1 cellular context compared by ENCODE assay signal in the genomic region with DNA sequence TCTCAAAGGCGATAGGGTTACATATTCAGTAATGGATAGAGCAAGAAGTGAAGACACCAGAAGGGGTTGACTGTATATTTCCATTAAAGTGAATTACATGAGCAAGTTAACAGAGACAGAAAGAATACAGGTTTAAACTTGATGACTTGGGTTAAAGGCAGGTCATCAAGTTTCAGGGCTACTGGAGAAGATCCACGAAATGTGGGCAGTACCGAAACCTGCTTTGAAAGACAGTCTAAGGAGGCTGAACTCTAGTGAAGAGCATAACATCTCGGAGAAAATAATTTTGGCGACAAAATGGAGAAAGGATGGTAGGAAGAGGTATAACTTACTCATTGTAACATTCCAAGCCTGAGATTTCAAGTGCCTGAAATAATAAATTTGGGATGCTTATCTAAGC.
TF ChIP-seq lines count a peak whose summit lies in the region.

No MANE protein-coding gene starts in this region.

TF ChIP-seq in GM23338, 12 proteins besides CTCF, POLR2A, EP300 and RAD21 (continued from another document):
- TF ChIP-seq, protein P1, sequence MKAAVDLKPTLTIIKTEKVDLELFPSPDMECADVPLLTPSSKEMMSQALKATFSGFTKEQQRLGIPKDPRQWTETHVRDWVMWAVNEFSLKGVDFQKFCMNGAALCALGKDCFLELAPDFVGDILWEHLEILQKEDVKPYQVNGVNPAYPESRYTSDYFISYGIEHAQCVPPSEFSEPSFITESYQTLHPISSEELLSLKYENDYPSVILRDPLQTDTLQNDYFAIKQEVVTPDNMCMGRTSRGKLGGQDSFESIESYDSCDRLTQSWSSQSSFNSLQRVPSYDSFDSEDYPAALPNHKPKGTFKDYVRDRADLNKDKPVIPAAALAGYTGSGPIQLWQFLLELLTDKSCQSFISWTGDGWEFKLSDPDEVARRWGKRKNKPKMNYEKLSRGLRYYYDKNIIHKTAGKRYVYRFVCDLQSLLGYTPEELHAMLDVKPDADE (IDR thresholded peaks at IDR 0.05), result no peak
- TF ChIP-seq EZH2 (IDR thresholded peaks at IDR 0.05; ENCODE audit: low read depth, unreplicated experiment) (no peak), ZNF331 (CRISPR knock-in tag; IDR thresholded peaks at IDR 0.05; ENCODE audit: low read depth) (no peak), POLR2AphosphoS5 (IDR thresholded peaks at IDR 0.05; ENCODE audit: low read depth) (no peak), ZNF114 (CRISPR knock-in tag; IDR thresholded peaks at IDR 0.05) (no peak), NANOG (IDR thresholded peaks at IDR 0.05; ENCODE audit: borderline replicate concordance) (no peak), JUNB (IDR thresholded peaks at IDR 0.05; ENCODE audit: unreplicated experiment) (no peak)
- TF ChIP-seq, protein P2, sequence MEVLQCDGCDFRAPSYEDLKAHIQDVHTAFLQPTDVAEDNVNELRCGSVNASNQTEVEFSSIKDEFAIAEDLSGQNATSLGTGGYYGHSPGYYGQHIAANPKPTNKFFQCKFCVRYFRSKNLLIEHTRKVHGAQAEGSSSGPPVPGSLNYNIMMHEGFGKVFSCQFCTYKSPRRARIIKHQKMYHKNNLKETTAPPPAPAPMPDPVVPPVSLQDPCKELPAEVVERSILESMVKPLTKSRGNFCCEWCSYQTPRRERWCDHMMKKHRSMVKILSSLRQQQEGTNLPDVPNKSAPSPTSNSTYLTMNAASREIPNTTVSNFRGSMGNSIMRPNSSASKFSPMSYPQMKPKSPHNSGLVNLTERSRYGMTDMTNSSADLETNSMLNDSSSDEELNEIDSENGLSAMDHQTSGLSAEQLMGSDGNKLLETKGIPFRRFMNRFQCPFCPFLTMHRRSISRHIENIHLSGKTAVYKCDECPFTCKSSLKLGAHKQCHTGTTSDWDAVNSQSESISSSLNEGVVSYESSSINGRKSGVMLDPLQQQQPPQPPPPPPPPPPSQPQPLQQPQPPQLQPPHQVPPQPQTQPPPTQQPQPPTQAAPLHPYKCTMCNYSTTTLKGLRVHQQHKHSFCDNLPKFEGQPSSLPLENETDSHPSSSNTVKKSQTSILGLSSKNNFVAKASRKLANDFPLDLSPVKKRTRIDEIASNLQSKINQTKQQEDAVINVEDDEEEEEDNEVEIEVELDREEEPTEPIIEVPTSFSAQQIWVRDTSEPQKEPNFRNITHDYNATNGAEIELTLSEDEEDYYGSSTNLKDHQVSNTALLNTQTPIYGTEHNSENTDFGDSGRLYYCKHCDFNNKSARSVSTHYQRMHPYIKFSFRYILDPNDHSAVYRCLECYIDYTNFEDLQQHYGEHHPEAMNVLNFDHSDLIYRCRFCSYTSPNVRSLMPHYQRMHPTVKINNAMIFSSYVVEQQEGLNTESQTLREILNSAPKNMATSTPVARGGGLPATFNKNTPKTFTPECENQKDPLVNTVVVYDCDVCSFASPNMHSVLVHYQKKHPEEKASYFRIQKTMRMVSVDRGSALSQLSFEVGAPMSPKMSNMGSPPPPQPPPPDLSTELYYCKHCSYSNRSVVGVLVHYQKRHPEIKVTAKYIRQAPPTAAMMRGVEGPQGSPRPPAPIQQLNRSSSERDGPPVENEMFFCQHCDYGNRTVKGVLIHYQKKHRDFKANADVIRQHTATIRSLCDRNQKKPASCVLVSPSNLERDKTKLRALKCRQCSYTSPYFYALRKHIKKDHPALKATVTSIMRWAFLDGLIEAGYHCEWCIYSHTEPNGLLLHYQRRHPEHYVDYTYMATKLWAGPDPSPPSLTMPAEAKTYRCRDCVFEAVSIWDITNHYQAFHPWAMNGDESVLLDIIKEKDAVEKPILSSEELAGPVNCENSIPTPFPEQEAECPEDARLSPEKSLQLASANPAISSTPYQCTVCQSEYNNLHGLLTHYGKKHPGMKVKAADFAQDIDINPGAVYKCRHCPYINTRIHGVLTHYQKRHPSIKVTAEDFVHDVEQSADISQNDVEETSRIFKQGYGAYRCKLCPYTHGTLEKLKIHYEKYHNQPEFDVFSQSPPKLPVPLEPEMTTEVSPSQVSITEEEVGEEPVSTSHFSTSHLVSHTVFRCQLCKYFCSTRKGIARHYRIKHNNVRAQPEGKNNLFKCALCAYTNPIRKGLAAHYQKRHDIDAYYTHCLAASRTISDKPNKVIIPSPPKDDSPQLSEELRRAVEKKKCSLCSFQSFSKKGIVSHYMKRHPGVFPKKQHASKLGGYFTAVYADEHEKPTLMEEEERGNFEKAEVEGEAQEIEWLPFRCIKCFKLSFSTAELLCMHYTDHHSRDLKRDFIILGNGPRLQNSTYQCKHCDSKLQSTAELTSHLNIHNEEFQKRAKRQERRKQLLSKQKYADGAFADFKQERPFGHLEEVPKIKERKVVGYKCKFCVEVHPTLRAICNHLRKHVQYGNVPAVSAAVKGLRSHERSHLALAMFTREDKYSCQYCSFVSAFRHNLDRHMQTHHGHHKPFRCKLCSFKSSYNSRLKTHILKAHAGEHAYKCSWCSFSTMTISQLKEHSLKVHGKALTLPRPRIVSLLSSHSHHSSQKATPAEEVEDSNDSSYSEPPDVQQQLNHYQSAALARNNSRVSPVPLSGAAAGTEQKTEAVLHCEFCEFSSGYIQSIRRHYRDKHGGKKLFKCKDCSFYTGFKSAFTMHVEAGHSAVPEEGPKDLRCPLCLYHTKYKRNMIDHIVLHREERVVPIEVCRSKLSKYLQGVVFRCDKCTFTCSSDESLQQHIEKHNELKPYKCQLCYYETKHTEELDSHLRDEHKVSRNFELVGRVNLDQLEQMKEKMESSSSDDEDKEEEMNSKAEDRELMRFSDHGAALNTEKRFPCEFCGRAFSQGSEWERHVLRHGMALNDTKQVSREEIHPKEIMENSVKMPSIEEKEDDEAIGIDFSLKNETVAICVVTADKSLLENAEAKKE (CRISPR knock-in tag; IDR thresholded peaks at IDR 0.05), result no peak
- TF ChIP-seq, protein P3, sequence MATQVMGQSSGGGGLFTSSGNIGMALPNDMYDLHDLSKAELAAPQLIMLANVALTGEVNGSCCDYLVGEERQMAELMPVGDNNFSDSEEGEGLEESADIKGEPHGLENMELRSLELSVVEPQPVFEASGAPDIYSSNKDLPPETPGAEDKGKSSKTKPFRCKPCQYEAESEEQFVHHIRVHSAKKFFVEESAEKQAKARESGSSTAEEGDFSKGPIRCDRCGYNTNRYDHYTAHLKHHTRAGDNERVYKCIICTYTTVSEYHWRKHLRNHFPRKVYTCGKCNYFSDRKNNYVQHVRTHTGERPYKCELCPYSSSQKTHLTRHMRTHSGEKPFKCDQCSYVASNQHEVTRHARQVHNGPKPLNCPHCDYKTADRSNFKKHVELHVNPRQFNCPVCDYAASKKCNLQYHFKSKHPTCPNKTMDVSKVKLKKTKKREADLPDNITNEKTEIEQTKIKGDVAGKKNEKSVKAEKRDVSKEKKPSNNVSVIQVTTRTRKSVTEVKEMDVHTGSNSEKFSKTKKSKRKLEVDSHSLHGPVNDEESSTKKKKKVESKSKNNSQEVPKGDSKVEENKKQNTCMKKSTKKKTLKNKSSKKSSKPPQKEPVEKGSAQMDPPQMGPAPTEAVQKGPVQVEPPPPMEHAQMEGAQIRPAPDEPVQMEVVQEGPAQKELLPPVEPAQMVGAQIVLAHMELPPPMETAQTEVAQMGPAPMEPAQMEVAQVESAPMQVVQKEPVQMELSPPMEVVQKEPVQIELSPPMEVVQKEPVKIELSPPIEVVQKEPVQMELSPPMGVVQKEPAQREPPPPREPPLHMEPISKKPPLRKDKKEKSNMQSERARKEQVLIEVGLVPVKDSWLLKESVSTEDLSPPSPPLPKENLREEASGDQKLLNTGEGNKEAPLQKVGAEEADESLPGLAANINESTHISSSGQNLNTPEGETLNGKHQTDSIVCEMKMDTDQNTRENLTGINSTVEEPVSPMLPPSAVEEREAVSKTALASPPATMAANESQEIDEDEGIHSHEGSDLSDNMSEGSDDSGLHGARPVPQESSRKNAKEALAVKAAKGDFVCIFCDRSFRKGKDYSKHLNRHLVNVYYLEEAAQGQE (IDR thresholded peaks at IDR 0.05; ENCODE audit: unreplicated experiment), result no peak
